Comparison of ENCODE assay signal across 24 cellular contexts in the genomic region with DNA sequence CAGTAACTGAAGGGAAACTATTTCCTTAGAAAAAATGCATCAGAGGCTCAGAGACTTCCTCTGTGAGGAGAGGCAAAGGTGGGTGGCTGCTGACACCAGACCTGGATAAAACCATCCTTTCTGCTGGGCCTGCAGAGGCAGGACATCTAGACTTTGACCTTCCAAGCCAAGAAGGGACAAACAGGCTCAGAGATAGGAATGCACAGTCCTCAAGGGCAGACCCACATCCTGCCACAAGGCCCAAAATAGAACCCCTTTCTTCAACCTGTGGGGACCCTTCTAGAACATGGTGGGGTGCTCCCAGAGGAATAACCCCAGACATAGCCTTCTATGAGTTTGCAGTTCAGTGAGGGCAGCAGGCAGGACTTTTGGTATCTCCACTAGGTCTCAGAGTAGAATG. TPM values are rescaled to one million over a fixed set of nuclear protein-coding genes. Genes with fewer than 3 reads are reported as not detected.
DNase-seq lines count a peak whose midpoint lies in the region; ATAC-seq and TF ChIP-seq lines count a peak whose summit lies in the region.
"Had no signal": no experiment of that assay in that cellular context is flagged by ENCODE, and none has a peak within 500 bp of the region (broad histone marks: within the 10 kb centered on the region; RNA-seq: fewer than 3 reads in every experiment).

No MANE protein-coding gene starts in this region.

- H3K27ac ChIP-seq in CD4-positive, alpha-beta memory T cell (ENCODE audit: low read depth, low read length) = no peak overlapping the region
- H3K27ac ChIP-seq: C4-2B, coronary artery, HL-60, RWPE1 had no signal

- H3K36me3 Mint-ChIP-seq in activated T-cell treated with anti-CD3 and anti-CD28 coated beads, Interleukin-2, amount 50 U/mL, for 4 hours (ENCODE audit: insufficient read depth) = no peaks in the 10 kb centered on the region
- no peaks in the 10 kb centered on the region for H3K36me3 Mint-ChIP-seq in nephron (ENCODE audit: low read depth)
- H3K36me3 Mint-ChIP-seq in CD4-positive, alpha-beta memory T cell = peaks cover 0 to 8% of the 10 kb centered on the region in 2 donors
- H3K36me3 Mint-ChIP-seq: WTC11 had no signal

- H3K9me3 ChIP-seq in CD4-positive, alpha-beta memory T cell (ENCODE audit: control insufficient read depth in 1 of 2, low read length in 2 of 2) = no peaks in the 10 kb centered on the region
- H3K9me3 ChIP-seq: tibial nerve had no signal

- H3K27me3 Mint-ChIP-seq in activated T-cell treated with anti-CD3 and anti-CD28 coated beads, Interleukin-2, amount 50 U/mL, for 4 hours (ENCODE audit: low read depth) = no peaks in the 10 kb centered on the region
- peaks cover 4% of the 10 kb centered on the region for H3K27me3 Mint-ChIP-seq in nephron (ENCODE audit: low read depth)
- H3K27me3 Mint-ChIP-seq in CD4-positive, alpha-beta memory T cell = no peaks in the 10 kb centered on the region
- H3K27me3 Mint-ChIP-seq: stimulated activated naive CD8-positive, alpha-beta T cell treated with anti-CD3 and anti-CD28 coated beads, Interleukin-15, amount 100 ng/mL, for 72 hours had no signal

- H3K4me3 Mint-ChIP-seq in activated T-cell treated with anti-CD3 and anti-CD28 coated beads, Interleukin-2, amount 50 U/mL, for 4 hours = no peak overlapping the region
- peak overlapping the region; percentile 22 to 50 (median 41) for H3K4me3 Mint-ChIP-seq in nephron
- H3K4me3 Mint-ChIP-seq in CD4-positive, alpha-beta memory T cell = peak overlapping the region in 1 of 8 donors; percentile 12
- H3K4me3 Mint-ChIP-seq: stimulated activated naive CD8-positive, alpha-beta T cell treated with anti-CD3 and anti-CD28 coated beads, Interleukin-15, amount 100 ng/mL, for 72 hours; WTC11 had no signal

- ATAC-seq in activated T-cell treated with anti-CD3 and anti-CD28 coated beads, Interleukin-2, amount 50 U/mL, for 4 hours = no peak
- ATAC-seq in GM18867 (IDR thresholded peaks at IDR 0.05; ENCODE audit: unreplicated experiment) = no peak
- ATAC-seq: stimulated activated naive CD8-positive, alpha-beta T cell treated with anti-CD3 and anti-CD28 coated beads, Interleukin-15, amount 100 ng/mL, for 72 hours; WTC11 had no signal

- no peaks in the 10 kb centered on the region for H3K27me3 ChIP-seq in CD4-positive, alpha-beta memory T cell (ENCODE audit: insufficient read depth, low read length)
- H3K27me3 ChIP-seq: tibial nerve had no signal

- CTCF ChIA-PET in CD4-positive, alpha-beta memory T cell (lab: Charles Lee; ENCODE audit: partially characterized antibody) = no interaction called here

- POLR2A ChIA-PET in CD4-positive, alpha-beta memory T cell (lab: Charles Lee; ENCODE audit: partially characterized antibody) = interaction anchor here (1.7 kb wide), 1 partner anchor 11 kb away, joined by 5 read pairs; no protein-coding TSS in a partner anchor

- H3K36me3 ChIP-seq in CD4-positive, alpha-beta memory T cell (ENCODE audit: insufficient read depth, low read length) = no peaks in the 10 kb centered on the region
- H3K36me3 ChIP-seq: tibial nerve had no signal

- DNase-seq in activated T-cell treated with anti-CD3 and anti-CD28 coated beads, Interleukin-2, amount 50 U/mL, for 48 hours = peak; percentile 10 to 14
- no peak for DNase-seq in activated T-cell treated with anti-CD3 and anti-CD28 coated beads, Interleukin-2, amount 50 U/mL, for 4 hours
- DNase-seq in activated CD8-positive, alpha-beta memory T cell treated with anti-CD3 and anti-CD28 coated beads, Interleukin-2, amount 50 U/mL, for 48 hours = peak; percentile 44
- DNase-seq in NCI-H2029 treated with DMSO at 0.1 percent for 48 hours (lab: John Stamatoyannopoulos, UW) = no peak
- DNase-seq in CD4-positive, alpha-beta memory T cell = no peak
- no peak for DNase-seq in mucosa of gallbladder (ENCODE audit: low spot score)
- DNase-seq: ACHN; activated gamma-delta T cell; amniotic stem cell; NCI-H1417 treated with DMSO at 0.1 percent for 48 hours; NCI-H526 treated with DMSO at 0.1 percent for 48 hours; occipital lobe; stimulated activated CD4-positive, alpha-beta T cell treated with anti-CD3 and anti-CD28 coated beads, Interleukin-4, amount 100 ng/mL, for 4 hours; stimulated activated naive CD8-positive, alpha-beta T cell treated with anti-CD3 and anti-CD28 coated beads, Interleukin-15, amount 100 ng/mL, for 72 hours; T1000 had no signal

- peak overlapping the region; percentile 83 to 93 (median 89) for H3K27ac Mint-ChIP-seq in nephron
- peak overlapping the region in 2 of 7 donors; percentile 6 to 16 for H3K27ac Mint-ChIP-seq in CD4-positive, alpha-beta memory T cell
- H3K27ac Mint-ChIP-seq: stimulated activated naive CD8-positive, alpha-beta T cell treated with anti-CD3 and anti-CD28 coated beads, Interleukin-15, amount 100 ng/mL, for 72 hours; WTC11 had no signal

- no peak for TF ChIP-seq CTCF in nephron (IDR thresholded peaks at IDR 0.05; ENCODE audit: unreplicated experiment in 3 of 3)

- intact Hi-C loops in CD4-positive, alpha-beta memory T cell (cut with micrococcal nuclease) = no loop called here

- no peak overlapping the region for H3K4me3 ChIP-seq in CD4-positive, alpha-beta memory T cell (ENCODE audit: low read length in 2 of 2)
- H3K4me3 ChIP-seq: coronary artery, tibial nerve had no signal

- H3K4me1 ChIP-seq in CD4-positive, alpha-beta memory T cell (ENCODE audit: insufficient read depth, low read length) = peaks cover 10% of the 10 kb centered on the region

- H3K4me1 Mint-ChIP-seq in activated T-cell treated with anti-CD3 and anti-CD28 coated beads, Interleukin-2, amount 50 U/mL, for 4 hours (ENCODE audit: low read depth) = peaks cover 10% of the 10 kb centered on the region
- H3K4me1 Mint-ChIP-seq in nephron = peaks cover 43% of the 10 kb centered on the region
- peaks cover 4 to 20% (median 10%) of the 10 kb centered on the region in 4 donors for H3K4me1 Mint-ChIP-seq in CD4-positive, alpha-beta memory T cell

- no peaks in the 10 kb centered on the region for H3K9me3 Mint-ChIP-seq in activated T-cell treated with anti-CD3 and anti-CD28 coated beads, Interleukin-2, amount 50 U/mL, for 4 hours
- H3K9me3 Mint-ChIP-seq in nephron = no peaks in the 10 kb centered on the region
- no peaks in the 10 kb centered on the region for H3K9me3 Mint-ChIP-seq in CD4-positive, alpha-beta memory T cell
- H3K9me3 Mint-ChIP-seq: stimulated activated naive CD8-positive, alpha-beta T cell treated with anti-CD3 and anti-CD28 coated beads, Interleukin-15, amount 100 ng/mL, for 72 hours; WTC11 had no signal

RNA-seq across cellular contexts. Expression of gene CBFB, which starts 3.8 kb away (rescaled TPM):
- total RNA-seq in activated T-cell treated with anti-CD3 and anti-CD28 coated beads, Interleukin-2, amount 50 U/mL, for 4 hours = 100 to 1,000 TPM; 128 to 132 (median 129) TPM
- total RNA-seq in CD4-positive, alpha-beta memory T cell = 100 to 1,000 TPM; 112 TPM
- 100 to 1,000 TPM; 102 to 108 TPM for polyA plus RNA-seq in CD4-positive, alpha-beta memory T cell
- total RNA-seq in mucosa of gallbladder = 40.9 TPM

RNA-seq across cellular contexts. Expression of gene CES4A, which starts 36.8 kb away (rescaled TPM):
- total RNA-seq in activated T-cell treated with anti-CD3 and anti-CD28 coated beads, Interleukin-2, amount 50 U/mL, for 4 hours = 10 to 100 TPM in 1 of 3 donors, 1 to 10 TPM in 2; 6.2 to 10.7 (median 6.6) TPM
- 10 to 100 TPM; 19.8 to 21.9 TPM for total RNA-seq in CD4-positive, alpha-beta memory T cell
- polyA plus RNA-seq in CD4-positive, alpha-beta memory T cell = 10 to 100 TPM in 1 of 2 donors, 1 to 10 TPM in 1; 4.1 to 12.2 TPM
- total RNA-seq in mucosa of gallbladder = 19.4 TPM
- total RNA-seq: M059J had no signal

Comparison
In these comparisons a context has a peak if more than half of its experiments do, and no peak if none do; other contexts are left out.
1. DNase-seq: peak in activated T-cell treated with anti-CD3 and anti-CD28 coated beads, Interleukin-2, amount 50 U/mL, for 48 hours (2 of 2) and activated CD8-positive, alpha-beta memory T cell treated with anti-CD3 and anti-CD28 coated beads, Interleukin-2, amount 50 U/mL, for 48 hours (single experiment); none in activated T-cell treated with anti-CD3 and anti-CD28 coated beads, Interleukin-2, amount 50 U/mL, for 4 hours (single experiment), NCI-H2029 treated with DMSO at 0.1 percent for 48 hours (single experiment), CD4-positive, alpha-beta memory T cell (0 of 5) and mucosa of gallbladder (single experiment).